ENCODE assay signal across 9 cellular contexts in genomic region chr2:113225505-113226259, GRCh38. TPM values are rescaled to one million over a fixed set of nuclear protein-coding genes. Genes with fewer than 3 reads are reported as not detected.
A peak's percentile ranks its signal among the peaks of the same experiment; 100 is the strongest.
DNase-seq lines count a peak whose midpoint lies in the region; ATAC-seq lines count a peak whose summit lies in the region.
"Had no signal": no experiment of that assay in that cellular context is flagged by ENCODE, and none has a peak within 500 bp of the region (broad histone marks: within the 10 kb centered on the region; RNA-seq: fewer than 3 reads in every experiment).

No MANE protein-coding gene starts in this region.

- ATAC-seq in activated naive CD8-positive, alpha-beta T cell treated with anti-CD3 and anti-CD28 coated beads, Interleukin-2, amount 50 U/mL, for 24 hours, result no peak
- no peak for ATAC-seq in stimulated activated effector memory CD8-positive, alpha-beta T cell treated with anti-CD3 and anti-CD28 coated beads, Interleukin-12 subunit alpha, Interleukin-12 subunit beta, amount 100 ng/mL, for 72 hours
- no peak for ATAC-seq in GM19395 (IDR thresholded peaks at IDR 0.05; ENCODE audit: unreplicated experiment)

- H3K27me3 ChIP-seq in layer of hippocampus (ENCODE audit: control insufficient read depth, insufficient read depth, low read length), result no peaks in the 10 kb centered on the region

- peaks cover 8% of the 10 kb centered on the region for H3K4me1 Mint-ChIP-seq in activated naive CD8-positive, alpha-beta T cell treated with anti-CD3 and anti-CD28 coated beads, Interleukin-2, amount 50 U/mL, for 24 hours
- H3K4me1 Mint-ChIP-seq in stimulated activated effector memory CD8-positive, alpha-beta T cell treated with anti-CD3 and anti-CD28 coated beads, Interleukin-12 subunit alpha, Interleukin-12 subunit beta, amount 100 ng/mL, for 72 hours, result peaks cover 19% of the 10 kb centered on the region

- no peaks in the 10 kb centered on the region for H3K36me3 Mint-ChIP-seq in activated naive CD8-positive, alpha-beta T cell treated with anti-CD3 and anti-CD28 coated beads, Interleukin-2, amount 50 U/mL, for 24 hours (ENCODE audit: low read depth)
- H3K36me3 Mint-ChIP-seq in stimulated activated effector memory CD8-positive, alpha-beta T cell treated with anti-CD3 and anti-CD28 coated beads, Interleukin-12 subunit alpha, Interleukin-12 subunit beta, amount 100 ng/mL, for 72 hours, result no peaks in the 10 kb centered on the region
- H3K36me3 Mint-ChIP-seq: CD4-positive, alpha-beta memory T cell had no signal

- H3K4me3 Mint-ChIP-seq in activated naive CD8-positive, alpha-beta T cell treated with anti-CD3 and anti-CD28 coated beads, Interleukin-2, amount 50 U/mL, for 24 hours, result no peak overlapping the region
- H3K4me3 Mint-ChIP-seq in stimulated activated effector memory CD8-positive, alpha-beta T cell treated with anti-CD3 and anti-CD28 coated beads, Interleukin-12 subunit alpha, Interleukin-12 subunit beta, amount 100 ng/mL, for 72 hours, result no peak overlapping the region
- H3K4me3 Mint-ChIP-seq: CD4-positive, alpha-beta memory T cell had no signal

- H3K27ac ChIP-seq in layer of hippocampus (ENCODE audit: low read depth, low read length), result peak overlapping the region; percentile 48

- H3K27ac Mint-ChIP-seq in activated naive CD8-positive, alpha-beta T cell treated with anti-CD3 and anti-CD28 coated beads, Interleukin-2, amount 50 U/mL, for 24 hours, result no peak overlapping the region
- H3K27ac Mint-ChIP-seq in stimulated activated effector memory CD8-positive, alpha-beta T cell treated with anti-CD3 and anti-CD28 coated beads, Interleukin-12 subunit alpha, Interleukin-12 subunit beta, amount 100 ng/mL, for 72 hours, result no peak overlapping the region
- H3K27ac Mint-ChIP-seq: CD4-positive, alpha-beta memory T cell had no signal

- H3K9me3 Mint-ChIP-seq in activated naive CD8-positive, alpha-beta T cell treated with anti-CD3 and anti-CD28 coated beads, Interleukin-2, amount 50 U/mL, for 24 hours, result no peaks in the 10 kb centered on the region
- no peaks in the 10 kb centered on the region for H3K9me3 Mint-ChIP-seq in stimulated activated effector memory CD8-positive, alpha-beta T cell treated with anti-CD3 and anti-CD28 coated beads, Interleukin-12 subunit alpha, Interleukin-12 subunit beta, amount 100 ng/mL, for 72 hours
- H3K9me3 Mint-ChIP-seq: CD4-positive, alpha-beta memory T cell had no signal

- H3K27me3 Mint-ChIP-seq in activated naive CD8-positive, alpha-beta T cell treated with anti-CD3 and anti-CD28 coated beads, Interleukin-2, amount 50 U/mL, for 24 hours, result no peaks in the 10 kb centered on the region
- H3K27me3 Mint-ChIP-seq: CD4-positive, alpha-beta memory T cell had no signal

- DNase-seq in CD1c-positive myeloid dendritic cell (ENCODE audit: extremely low spot score) (peak; percentile 11), NCI-H1694 treated with DMSO at 0.1 percent for 48 hours (lab: John Stamatoyannopoulos, UW) (peak; percentile 39), amygdala (lab: John Stamatoyannopoulos, UW) (peak in 29 of 56 donors; percentile 12 to 68 (median 36)), mesenteric fat pad (ENCODE audit: low spot score) (no peak)
- no peak for DNase-seq in activated naive CD8-positive, alpha-beta T cell treated with anti-CD3 and anti-CD28 coated beads, Interleukin-2, amount 50 U/mL, for 24 hours
- no peak for DNase-seq in stimulated activated effector memory CD8-positive, alpha-beta T cell treated with anti-CD3 and anti-CD28 coated beads, Interleukin-12 subunit alpha, Interleukin-12 subunit beta, amount 100 ng/mL, for 72 hours (ENCODE audit: low spot score in 2 of 2)
- DNase-seq: CD4-positive, alpha-beta memory T cell had no signal

RNA-seq across cellular contexts. Expression of gene PSD4, which starts 51.9 kb away (rescaled TPM):
- 13.2 TPM for total RNA-seq in mesenteric fat pad

RNA-seq across cellular contexts. Expression of gene PAX8, which starts 53.0 kb away (rescaled TPM):
- total RNA-seq in mesenteric fat pad, result 5.3 TPM

Comparison
In these comparisons a context has a peak if more than half of its experiments do, and no peak if none do; other contexts are left out.
1. DNase-seq: peak in CD1c-positive myeloid dendritic cell (single experiment), NCI-H1694 treated with DMSO at 0.1 percent for 48 hours (single experiment) and amygdala (29 of 56); none in activated naive CD8-positive, alpha-beta T cell treated with anti-CD3 and anti-CD28 coated beads, Interleukin-2, amount 50 U/mL, for 24 hours (single experiment), mesenteric fat pad (single experiment) and stimulated activated effector memory CD8-positive, alpha-beta T cell treated with anti-CD3 and anti-CD28 coated beads, Interleukin-12 subunit alpha, Interleukin-12 subunit beta, amount 100 ng/mL, for 72 hours (0 of 2).